12 cellular contexts compared by ENCODE assay signal in genomic region chr17:73262676-73263642, GRCh38. TPM values are rescaled to one million over a fixed set of nuclear protein-coding genes. Genes with fewer than 3 reads are reported as not detected.
DNase-seq lines count a peak whose midpoint lies in the region; ATAC-seq and TF ChIP-seq lines count a peak whose summit lies in the region.
"Had no signal": no experiment of that assay in that cellular context is flagged by ENCODE, and none has a peak within 500 bp of the region (broad histone marks: within the 10 kb centered on the region; RNA-seq: fewer than 3 reads in every experiment).

No MANE protein-coding gene starts in this region.

- peaks cover 0 to 4% of the 10 kb centered on the region in 2 donors for H3K27me3 Mint-ChIP-seq in CD8-positive, alpha-beta memory T cell

- H3K36me3 Mint-ChIP-seq in CD8-positive, alpha-beta memory T cell: no peaks in the 10 kb centered on the region

- CTCF ChIA-PET in CD8-positive, alpha-beta memory T cell (lab: Charles Lee): no interaction called here

- peaks cover 0 to 14% (median 6%) of the 10 kb centered on the region in 4 donors for H3K4me1 ChIP-seq in right lobe of liver
- H3K4me1 ChIP-seq in CD8-positive, alpha-beta memory T cell (ENCODE audit: insufficient read depth, low read length): no peaks in the 10 kb centered on the region

- no peak for TF ChIP-seq POLR2A in right lobe of liver (IDR thresholded peaks at IDR 0.05)

- WGBS in right lobe of liver (ENCODE audit: insufficient coverage, low coverage, low lambda C conversion rate, missing lambda C conversion rate): 71% methylated on average over 11 of the region's 12 CpGs

- no peak overlapping the region for H3K27ac Mint-ChIP-seq in CD8-positive, alpha-beta memory T cell

- no peak overlapping the region for H3K4me3 ChIP-seq in right lobe of liver
- H3K4me3 ChIP-seq in CD8-positive, alpha-beta memory T cell (ENCODE audit: low read length): no peak overlapping the region
- H3K4me3 ChIP-seq: K562 had no signal

- H3K4me1 Mint-ChIP-seq in CD8-positive, alpha-beta memory T cell: no peaks in the 10 kb centered on the region

- POLR2A ChIA-PET in CD8-positive, alpha-beta memory T cell (lab: Charles Lee): no interaction called here

- intact Hi-C loops in right lobe of liver (cut with DNase I): no loop called here

- ATAC-seq in right lobe of liver (peak in 2 of 4 donors; percentile 14 to 46), GM21576 (IDR thresholded peaks at IDR 0.05; ENCODE audit: unreplicated experiment) (no peak)

- no peak overlapping the region for H3K4me3 Mint-ChIP-seq in CD8-positive, alpha-beta memory T cell

- H3K27ac ChIP-seq in cingulate gyrus (ENCODE audit: low read depth, low read length): peak overlapping the region; percentile 47
- peak overlapping the region; percentile 57 to 86 (median 74) for H3K27ac ChIP-seq in right lobe of liver
- H3K27ac ChIP-seq in CD8-positive, alpha-beta memory T cell (ENCODE audit: low read depth, low read length): no peak overlapping the region
- H3K27ac ChIP-seq: VCaP had no signal

- DNase-seq in NCI-H2171 treated with DMSO at 0.1 percent for 48 hours (lab: John Stamatoyannopoulos, UW) (peak; percentile 39), NCI-H2171 (lab: John Stamatoyannopoulos, UW) (no peak), right lobe of liver (peak in 1 of 3 donors; percentile 39), superior temporal gyrus (ENCODE audit: extremely low spot score) (peak; percentile 31), epidermal melanocyte (ENCODE audit: insufficient read length, low spot score) (no peak)
- DNase-seq in CD8-positive, alpha-beta memory T cell: no peak
- DNase-seq: erythroblast had no signal

- no peak for TF ChIP-seq CTCF in right lobe of liver (IDR thresholded peaks at IDR 0.05)

- H3K9me3 ChIP-seq in right lobe of liver: no peaks in the 10 kb centered on the region
- H3K9me3 ChIP-seq in CD8-positive, alpha-beta memory T cell (ENCODE audit: low read length): no peaks in the 10 kb centered on the region

- no peaks in the 10 kb centered on the region for H3K27me3 ChIP-seq in right lobe of liver
- H3K27me3 ChIP-seq in CD8-positive, alpha-beta memory T cell (ENCODE audit: insufficient read depth, low read length, poor library complexity, severe bottlenecking): no peaks in the 10 kb centered on the region

- no peaks in the 10 kb centered on the region for H3K36me3 ChIP-seq in right lobe of liver
- H3K36me3 ChIP-seq in CD8-positive, alpha-beta memory T cell (ENCODE audit: insufficient read depth, low read length): no peaks in the 10 kb centered on the region

- no peaks in the 10 kb centered on the region for H3K9me3 Mint-ChIP-seq in CD8-positive, alpha-beta memory T cell

RNA-seq across cellular contexts. Expression of gene CPSF4L, which starts 1.3 kb away (rescaled TPM):
- total RNA-seq in right lobe of liver: not detected
- not detected for total RNA-seq in CD8-positive, alpha-beta memory T cell
- not detected for polyA plus RNA-seq in CD8-positive, alpha-beta memory T cell
- total RNA-seq: K562, RPMI7951 had no signal
- polyA plus RNA-seq: K562 had no signal

RNA-seq across cellular contexts. Expression of gene CDC42EP4, which starts 48.8 kb away (rescaled TPM):
- total RNA-seq in right lobe of liver: 10 to 100 TPM; 27.5 to 34.9 (median 30.9) TPM
- total RNA-seq in CD8-positive, alpha-beta memory T cell: under 1 TPM; 0.47 to 0.55 TPM
- polyA plus RNA-seq in CD8-positive, alpha-beta memory T cell: 0.29 TPM

Comparison
In these comparisons a context has a peak if more than half of its experiments do, and no peak if none do; other contexts are left out.
1. DNase-seq: peak in NCI-H2171 treated with DMSO at 0.1 percent for 48 hours (single experiment) and superior temporal gyrus (single experiment); none in NCI-H2171 (single experiment), CD8-positive, alpha-beta memory T cell (0 of 5) and epidermal melanocyte (single experiment).
2. RNA of gene CDC42EP4, which starts 48.8 kb away (total RNA-seq): 27.5 to 34.9 TPM in right lobe of liver; 0.47 to 0.55 TPM in CD8-positive, alpha-beta memory T cell; every median in the first group is over 10 times any median in the second.